ENCODE assay signal across 29 cellular contexts in the genomic region with DNA sequence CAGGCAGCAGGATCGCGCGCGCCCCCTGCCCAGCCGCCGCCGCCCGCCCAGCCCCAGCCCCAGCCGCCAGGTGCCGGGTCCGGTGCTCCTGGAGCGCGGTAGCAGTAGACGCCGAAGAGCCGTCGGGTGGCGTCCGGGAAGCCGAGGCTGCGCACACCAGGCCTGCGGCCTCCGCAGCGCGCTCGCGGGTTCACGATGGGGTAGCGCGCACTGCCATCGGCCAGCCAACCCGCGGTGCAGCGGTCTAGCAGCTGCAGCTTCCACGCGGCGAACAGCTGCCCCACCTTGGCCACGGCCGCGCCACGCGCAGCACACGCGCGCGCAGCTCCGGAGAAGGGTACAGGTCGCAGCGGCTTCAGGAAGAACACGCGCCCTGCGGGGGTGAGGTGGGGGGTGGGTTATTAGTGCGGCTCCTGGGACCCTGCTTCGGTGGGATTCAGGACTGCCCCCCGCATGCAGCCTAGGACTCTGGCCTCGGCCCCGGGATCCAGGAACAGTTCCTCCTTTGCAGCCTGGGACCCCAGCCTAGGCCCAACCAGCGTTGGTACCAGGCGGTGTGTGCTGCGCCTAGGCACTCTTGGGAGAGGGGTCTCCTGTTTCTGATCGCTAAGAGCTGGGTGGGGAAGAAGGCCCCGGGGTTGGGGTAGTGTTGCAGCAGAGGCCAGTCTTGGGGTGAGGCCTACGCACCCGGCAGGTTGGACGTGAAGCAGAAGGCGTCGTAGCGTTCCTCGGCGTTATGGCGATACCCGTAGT. TPM values are rescaled to one million over a fixed set of nuclear protein-coding genes. Genes with fewer than 3 reads are reported as not detected.
"Had no signal": no experiment of that assay in that cellular context is flagged by ENCODE, and none has a peak within 500 bp of the region (broad histone marks: within the 10 kb centered on the region; RNA-seq: fewer than 3 reads in every experiment).

No MANE protein-coding gene starts in this region.

- H2AFZ ChIP-seq: neural progenitor cell had no signal

- DNase-seq: hypothalamus; immature natural killer cell; islet precursor cell; left ventricle myocardium inferior; mesendoderm; naive B cell; natural killer cell; nephron progenitor cell; psoas muscle; right lobe of liver; stimulated activated CD4-positive, alpha-beta T cell treated with anti-CD3 and anti-CD28 coated beads, Interleukin-1b, Interleukin-23, amount 100 ng/mL, for 48 hours; stimulated activated CD4-positive, alpha-beta T cell treated with anti-CD3 and anti-CD28 coated beads, Interleukin-2, amount 100 ng/mL, for 48 hours; stimulated activated CD4-positive, alpha-beta T cell treated with anti-CD3 and anti-CD28 coated beads, Interleukin-4, amount 100 ng/mL, for 4 hours; stimulated activated CD8-positive, alpha-beta memory T cell treated with anti-CD3 and anti-CD28 coated beads, Interleukin-4, amount 100 ng/mL, for 48 hours; stimulated activated naive CD4-positive, alpha-beta T cell treated with Interleukin-2 at 50 U/mL for 16 hours; stimulated activated naive CD8-positive, alpha-beta T cell treated with anti-CD3 and anti-CD28 coated beads, Interleukin-15, amount 100 ng/mL, for 72 hours had no signal

- FAIRE-seq: pancreas had no signal

- H3K27me3 ChIP-seq: pancreas, right lobe of liver, vagina had no signal

- H3K27ac ChIP-seq: left ventricle myocardium inferior, neural progenitor cell, pancreas, psoas muscle, right lobe of liver, tibial nerve, vagina had no signal

- ATAC-seq: natural killer cell; psoas muscle; stimulated activated memory B cell treated with anti-CD40 and anti-IgM and Interleukin-4, amounts not matched to agents 10 μg/mL and 1 μg/mL and 100 μg/mL, for 72 hours had no signal

- H3K9ac ChIP-seq: neural progenitor cell had no signal

- H3K4me3 ChIP-seq: left ventricle myocardium inferior, lung, neural progenitor cell, pancreas, psoas muscle, right lobe of liver, smooth muscle cell, tibial nerve, vagina had no signal

- H3K4me1 ChIP-seq: pancreas, psoas muscle, right lobe of liver had no signal

- H3K36me3 ChIP-seq: left ventricle myocardium inferior, neural progenitor cell, pancreas, right lobe of liver, tibial nerve, vagina had no signal

- H3K4me2 ChIP-seq: neural progenitor cell, smooth muscle cell had no signal

- H3K9me3 ChIP-seq: pancreas, right lobe of liver, vagina had no signal

RNA-seq across cellular contexts. Expression of gene TM6SF2, which starts 15.1 kb away (rescaled TPM):
- total RNA-seq: mononuclear cell, natural killer cell, vagina had no signal
- polyA plus RNA-seq: immature natural killer cell had no signal

RNA-seq across cellular contexts. Expression of gene NCAN, which starts 46.3 kb away (rescaled TPM):
- total RNA-seq: left ventricle myocardium inferior, lower leg skin, mononuclear cell, natural killer cell, omental fat pad, posterior vena cava, psoas muscle, skeletal muscle tissue, smooth muscle cell, tibial nerve, ureter, vagina had no signal
- polyA plus RNA-seq: immature natural killer cell, smooth muscle cell had no signal
